In the genomic region with DNA sequence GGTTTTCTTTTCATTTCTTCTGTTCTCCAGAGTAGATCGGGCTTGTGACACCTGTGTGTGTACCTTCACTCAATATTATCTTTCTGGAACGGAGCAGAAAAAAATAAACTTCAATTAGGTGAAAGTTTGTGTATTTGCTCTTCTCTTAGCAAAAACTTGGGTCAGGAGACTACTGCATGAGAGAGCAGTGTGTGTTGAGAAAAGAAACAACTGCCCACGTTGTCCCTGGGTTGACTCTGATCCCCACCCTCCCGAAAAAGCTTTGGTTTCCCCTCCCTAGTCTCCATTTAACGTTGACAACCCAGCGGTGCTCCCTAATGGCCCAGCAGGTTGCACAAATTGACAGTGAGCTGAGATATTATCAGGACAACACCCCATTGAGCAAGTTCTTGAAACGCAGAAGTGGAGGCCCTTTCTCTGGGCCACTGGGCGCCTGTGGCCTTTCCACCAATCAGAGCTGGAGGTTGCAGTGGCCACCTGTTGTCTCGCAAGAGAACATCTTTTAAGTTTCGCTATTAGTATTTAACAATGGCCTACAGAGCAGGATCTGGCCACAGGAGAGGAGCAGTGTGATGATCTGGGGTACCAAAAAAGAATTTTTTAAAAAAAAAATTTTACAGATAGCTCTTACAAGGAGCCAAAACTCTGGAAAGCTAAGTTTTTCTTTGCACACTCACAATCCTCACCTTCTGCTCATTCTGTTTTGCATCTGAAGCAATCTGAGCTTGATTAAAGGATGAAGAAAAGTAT, we compare ENCODE assay signal across 17 cellular contexts. TPM values are rescaled to one million over a fixed set of nuclear protein-coding genes. Genes with fewer than 3 reads are reported as not detected.
DNase-seq lines count a peak whose midpoint lies in the region; ATAC-seq and TF ChIP-seq lines count a peak whose summit lies in the region.
"Had no signal": no experiment of that assay in that cellular context is flagged by ENCODE, and none has a peak within 500 bp of the region (broad histone marks: within the 10 kb centered on the region; RNA-seq: fewer than 3 reads in every experiment).

No MANE protein-coding gene starts in this region.

- H3K27me3 Mint-ChIP-seq in activated naive CD8-positive, alpha-beta T cell = peaks cover 32% of the 10 kb centered on the region
- peaks cover 45% of the 10 kb centered on the region for H3K27me3 Mint-ChIP-seq in activated naive CD8-positive, alpha-beta T cell treated with anti-CD3 and anti-CD28 coated beads, Interleukin-2, amount 50 U/mL, for 24 hours
- H3K27me3 Mint-ChIP-seq in type B pancreatic cell = peaks cover 72% of the 10 kb centered on the region

- H3K27me3 ChIP-seq in hepatocyte = peaks cover 28% of the 10 kb centered on the region

- peaks cover 5% of the 10 kb centered on the region for H3K4me1 ChIP-seq in hepatocyte (ENCODE audit: insufficient read depth)

- 36% methylated on average over 10 of the region's 10 CpGs for WGBS in hepatocyte (ENCODE audit: low lambda C conversion rate, missing lambda C conversion rate)

- H3K4me2 ChIP-seq in hepatocyte = peak overlapping the region; percentile 75

- H3K9me3 Mint-ChIP-seq in activated naive CD8-positive, alpha-beta T cell (ENCODE audit: low read depth) = no peaks in the 10 kb centered on the region
- H3K9me3 Mint-ChIP-seq in activated naive CD8-positive, alpha-beta T cell treated with anti-CD3 and anti-CD28 coated beads, Interleukin-2, amount 50 U/mL, for 24 hours = no peaks in the 10 kb centered on the region
- H3K9me3 Mint-ChIP-seq in type B pancreatic cell = no peaks in the 10 kb centered on the region
- H3K9me3 Mint-ChIP-seq: activated CD4-positive, alpha-beta memory T cell treated with anti-CD3 and anti-CD28 coated beads, Interleukin-2, amount 10 ng/mL, durations not matched to agents 7 days and 5 days; activated T-helper 2 cell treated with anti-CD3 and anti-CD28 coated beads, Interferon-gamma antibody, Interleukin-2, Interleukin-4, amounts not matched to agents 10 μg/mL and 5 μg/mL and 100 μg/mL, durations not matched to agents 14 hours and 24 hours and 36 hours had no signal

- no peak overlapping the region for H3K27ac Mint-ChIP-seq in activated naive CD8-positive, alpha-beta T cell
- no peak overlapping the region for H3K27ac Mint-ChIP-seq in activated naive CD8-positive, alpha-beta T cell treated with anti-CD3 and anti-CD28 coated beads, Interleukin-2, amount 50 U/mL, for 24 hours
- peak overlapping the region; percentile 38 for H3K27ac Mint-ChIP-seq in type B pancreatic cell
- H3K27ac Mint-ChIP-seq: activated CD4-positive, alpha-beta memory T cell treated with anti-CD3 and anti-CD28 coated beads, Interleukin-2, amount 10 ng/mL, durations not matched to agents 7 days and 5 days; activated T-helper 2 cell treated with anti-CD3 and anti-CD28 coated beads, Interferon-gamma antibody, Interleukin-2, Interleukin-4, amounts not matched to agents 10 μg/mL and 5 μg/mL and 100 μg/mL, durations not matched to agents 14 hours and 24 hours and 36 hours; CD4-positive, alpha-beta memory T cell had no signal

- no peak for DNase-seq in activated naive CD8-positive, alpha-beta T cell treated with anti-CD3 and anti-CD28 coated beads, Interleukin-2, amount 50 U/mL, for 24 hours
- DNase-seq in NCI-H2107 treated with DMSO at 0.1 percent for 48 hours (lab: John Stamatoyannopoulos, UW; ENCODE audit: unreplicated experiment) = peak; percentile 83
- DNase-seq in hepatocyte (ENCODE audit: low spot score) = no peak
- no peak for DNase-seq in type B pancreatic cell (ENCODE audit: extremely low spot score, unreplicated experiment)
- no peak for DNase-seq in effector CD8-positive, alpha-beta T cell (lab: John Stamatoyannopoulos, UW)
- no peak for DNase-seq in central memory CD4-positive, alpha-beta T cell
- no peak for DNase-seq in GM10266 (ENCODE audit: extremely low spot score)
- DNase-seq: ACHN; activated CD4-positive, alpha-beta memory T cell treated with anti-CD3 and anti-CD28 coated beads, Interleukin-2, amount 10 ng/mL, durations not matched to agents 7 days and 5 days; CD4-positive, alpha-beta memory T cell; MM.1S; NCI-H446; stimulated activated naive CD4-positive, alpha-beta T cell had no signal

- peaks cover 27% of the 10 kb centered on the region for H3K79me2 ChIP-seq in hepatocyte

- peak overlapping the region; percentile 86 for H3K27ac ChIP-seq in hepatocyte
- H3K27ac ChIP-seq: SK-N-MC had no signal

- ATAC-seq in activated naive CD8-positive, alpha-beta T cell treated with anti-CD3 and anti-CD28 coated beads, Interleukin-2, amount 50 U/mL, for 24 hours = no peak

- no peaks in the 10 kb centered on the region for H4K20me1 ChIP-seq in hepatocyte (ENCODE audit: insufficient read depth, poor library complexity, severe bottlenecking)

- H3K9me3 ChIP-seq in hepatocyte (ENCODE audit: low read depth) = no peaks in the 10 kb centered on the region

- peaks cover 11% of the 10 kb centered on the region for H3K4me1 Mint-ChIP-seq in activated naive CD8-positive, alpha-beta T cell (ENCODE audit: low read depth)
- H3K4me1 Mint-ChIP-seq in activated naive CD8-positive, alpha-beta T cell treated with anti-CD3 and anti-CD28 coated beads, Interleukin-2, amount 50 U/mL, for 24 hours = peaks cover 4% of the 10 kb centered on the region
- H3K4me1 Mint-ChIP-seq in type B pancreatic cell (ENCODE audit: unreplicated experiment) = peaks cover 32% of the 10 kb centered on the region
- H3K4me1 Mint-ChIP-seq: activated CD4-positive, alpha-beta memory T cell treated with anti-CD3 and anti-CD28 coated beads, Interleukin-2, amount 10 ng/mL, durations not matched to agents 7 days and 5 days had no signal

- H3K4me3 Mint-ChIP-seq in activated naive CD8-positive, alpha-beta T cell = peak overlapping the region; percentile 53
- no peak overlapping the region for H3K4me3 Mint-ChIP-seq in activated naive CD8-positive, alpha-beta T cell treated with anti-CD3 and anti-CD28 coated beads, Interleukin-2, amount 50 U/mL, for 24 hours
- peak overlapping the region; percentile 89 for H3K4me3 Mint-ChIP-seq in type B pancreatic cell
- H3K4me3 Mint-ChIP-seq: activated CD4-positive, alpha-beta memory T cell treated with anti-CD3 and anti-CD28 coated beads, Interleukin-2, amount 10 ng/mL, durations not matched to agents 7 days and 5 days had no signal

- TF ChIP-seq CTCF in hepatocyte (IDR thresholded peaks at IDR 0.05; ENCODE audit: poor library complexity) = no peak
- no peak for TF ChIP-seq CTCF in type B pancreatic cell (conservative IDR thresholded peaks at IDR 0.05)
- TF ChIP-seq CTCF in GM10266 (IDR thresholded peaks at IDR 0.05; ENCODE audit: control insufficient read depth, insufficient read depth, low read depth, missing control alignments) = no peak

- H3K36me3 Mint-ChIP-seq in activated naive CD8-positive, alpha-beta T cell = no peaks in the 10 kb centered on the region
- no peaks in the 10 kb centered on the region for H3K36me3 Mint-ChIP-seq in activated naive CD8-positive, alpha-beta T cell treated with anti-CD3 and anti-CD28 coated beads, Interleukin-2, amount 50 U/mL, for 24 hours (ENCODE audit: low read depth)
- H3K36me3 Mint-ChIP-seq in type B pancreatic cell = no peaks in the 10 kb centered on the region
- H3K36me3 Mint-ChIP-seq: CD4-positive, alpha-beta memory T cell had no signal

- H3K4me3 ChIP-seq in hepatocyte = no peak overlapping the region
- H3K4me3 ChIP-seq: SK-N-MC had no signal

- H3K36me3 ChIP-seq in hepatocyte (replicated peaks; ENCODE audit: insufficient read depth, low read depth) = no peaks in the 10 kb centered on the region

- H3K9me2 ChIP-seq in hepatocyte (replicated peaks; ENCODE audit: insufficient read depth) = no peaks in the 10 kb centered on the region

- H2AFZ ChIP-seq in hepatocyte = no peak overlapping the region

RNA-seq across cellular contexts. Expression of a gene that starts 1.5 kb away (rescaled TPM):
- total RNA-seq in hepatocyte = 9.4 and 11.8 TPM in 2 replicates
- polyA plus RNA-seq in hepatocyte = 23.6 and 38.1 TPM in 2 replicates
- 14.7 and 18.4 TPM in 2 replicates for total RNA-seq in type B pancreatic cell (ENCODE audit: low replicate concordance)
- total RNA-seq: activated CD4-positive, alpha-beta memory T cell treated with anti-CD3 and anti-CD28 coated beads, Interleukin-2, amount 10 ng/mL, durations not matched to agents 7 days and 5 days; activated T-helper 2 cell treated with anti-CD3 and anti-CD28 coated beads, Interferon-gamma antibody, Interleukin-2, Interleukin-4, amounts not matched to agents 10 μg/mL and 5 μg/mL and 100 μg/mL, durations not matched to agents 14 hours and 24 hours and 36 hours; CD4-positive, alpha-beta memory T cell; osteoblast had no signal
